Comparison of ENCODE assay signal across 12 cellular contexts in the genomic region with DNA sequence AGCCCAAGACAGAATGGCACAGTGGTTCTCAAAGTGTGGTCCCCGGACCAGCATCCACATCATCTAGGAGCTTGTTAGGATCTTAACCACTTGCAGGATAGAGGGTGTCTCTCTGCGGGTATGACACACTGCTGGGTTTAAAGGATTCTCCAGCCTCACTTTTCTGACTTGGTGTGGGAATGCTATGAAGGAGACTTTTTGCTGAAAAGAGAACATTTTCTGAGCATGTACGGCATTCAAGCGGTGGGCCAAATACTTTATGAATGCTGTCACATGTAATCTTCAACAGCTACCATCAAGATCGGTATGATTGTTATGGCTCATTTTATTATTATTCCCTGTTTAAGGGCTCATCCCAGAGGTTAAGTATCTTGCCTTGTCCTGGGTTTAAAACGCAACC. TPM values are rescaled to one million over a fixed set of nuclear protein-coding genes. Genes with fewer than 3 reads are reported as not detected.
DNase-seq lines count a peak whose midpoint lies in the region; ATAC-seq, FAIRE-seq and TF ChIP-seq lines count a peak whose summit lies in the region.
"Had no signal": no experiment of that assay in that cellular context is flagged by ENCODE, and none has a peak within 500 bp of the region (broad histone marks: within the 10 kb centered on the region; RNA-seq: fewer than 3 reads in every experiment).

No MANE protein-coding gene starts in this region.

- H3K27ac ChIP-seq in SJCRH30, result peak overlapping the region; percentile 97; the same call in 1 of the 2 replicates
- H3K27ac ChIP-seq in pancreas, result peak overlapping the region; percentile 84 to 99 (median 93)

- H3K4me1 ChIP-seq in SJCRH30 (peaks cover 60% of the 10 kb centered on the region), pancreas (peaks cover 8 to 25% (median 10%) of the 10 kb centered on the region in 3 donors)

- FAIRE-seq in pancreas (lab: Jason Lieb, UNC), result no peak

- no peaks in the 10 kb centered on the region for H3K27me3 ChIP-seq in SJCRH30
- H3K27me3 ChIP-seq in pancreas, result no peaks in the 10 kb centered on the region

- H3K4me3 ChIP-seq in SJCRH30, result no peak overlapping the region
- no peak overlapping the region for H3K4me3 ChIP-seq in fibroblast of mammary gland (ENCODE audit: control insufficient read depth, low read depth, low read length)
- H3K4me3 ChIP-seq in pancreas, result peak overlapping the region in 1 of 4 donors; percentile 66

- peak; percentile 17 for DNase-seq in AG08396 (ENCODE audit: low spot score)
- DNase-seq in SJCRH30, result no peak
- peak; percentile 68 for DNase-seq in fibroblast of mammary gland (ENCODE audit: low read depth)
- DNase-seq in pancreas, result no peak
- DNase-seq in effector CD4-positive, alpha-beta T cell, result no peak
- no peak for DNase-seq in cortex of kidney (lab: John Stamatoyannopoulos, UW)
- DNase-seq: activated CD4-positive, alpha-beta memory T cell treated with anti-CD3 and anti-CD28 coated beads, Interleukin-2, amount 10 ng/mL, durations not matched to agents 7 days and 5 days; cerebellar nuclear complex; NCI-H1930 had no signal

- no peak for TF ChIP-seq CTCF in fibroblast of mammary gland (conservative IDR thresholded peaks at IDR 0.05; ENCODE audit: control insufficient read depth, insufficient read depth, low read depth, low read length)
- TF ChIP-seq CTCF in pancreas (IDR thresholded peaks at IDR 0.05), result no peak

- H3K9me3 ChIP-seq in SJCRH30 (replicated peaks), result no peaks in the 10 kb centered on the region
- H3K9me3 ChIP-seq in pancreas, result no peaks in the 10 kb centered on the region

- intact Hi-C loops in pancreas (cut with DNase I), result loop anchor here in 1 of 3 donors (10.0 kb wide), 1 partner anchor 511 kb away; no protein-coding TSS in a partner anchor

- H3K36me3 ChIP-seq in SJCRH30 (no peaks in the 10 kb centered on the region), pancreas (no peaks in the 10 kb centered on the region)

- ATAC-seq in pancreas (no peak), HG02588 (IDR thresholded peaks at IDR 0.05; ENCODE audit: unreplicated experiment) (no peak), GM19328 (IDR thresholded peaks at IDR 0.05; ENCODE audit: unreplicated experiment) (no peak)
- ATAC-seq: GM23338 had no signal

- 79% methylated on average over 6 of the region's 6 CpGs for WGBS in pancreas, 2 donors

RNA-seq across cellular contexts. Expression of a gene that starts 1.7 kb away (rescaled TPM):
- 81.8 and 90.6 TPM in 2 replicates for total RNA-seq in SJCRH30 (2014; rRNA removed; shearing (Covaris generic))
- total RNA-seq in pancreas, result 10 to 100 TPM; 26.5 to 45.6 (median 32.5) TPM
- polyA plus RNA-seq in pancreas, result 10 to 100 TPM; 29.1 to 64.6 TPM

Comparison
In these comparisons a context has a peak if more than half of its experiments do, and no peak if none do; other contexts are left out.
1. DNase-seq: peak in AG08396 (single experiment) and fibroblast of mammary gland (single experiment); none in SJCRH30 (0 of 2), pancreas (0 of 6), effector CD4-positive, alpha-beta T cell (single experiment) and cortex of kidney (single experiment).